8 cellular contexts compared by ENCODE assay signal in the genomic region with DNA sequence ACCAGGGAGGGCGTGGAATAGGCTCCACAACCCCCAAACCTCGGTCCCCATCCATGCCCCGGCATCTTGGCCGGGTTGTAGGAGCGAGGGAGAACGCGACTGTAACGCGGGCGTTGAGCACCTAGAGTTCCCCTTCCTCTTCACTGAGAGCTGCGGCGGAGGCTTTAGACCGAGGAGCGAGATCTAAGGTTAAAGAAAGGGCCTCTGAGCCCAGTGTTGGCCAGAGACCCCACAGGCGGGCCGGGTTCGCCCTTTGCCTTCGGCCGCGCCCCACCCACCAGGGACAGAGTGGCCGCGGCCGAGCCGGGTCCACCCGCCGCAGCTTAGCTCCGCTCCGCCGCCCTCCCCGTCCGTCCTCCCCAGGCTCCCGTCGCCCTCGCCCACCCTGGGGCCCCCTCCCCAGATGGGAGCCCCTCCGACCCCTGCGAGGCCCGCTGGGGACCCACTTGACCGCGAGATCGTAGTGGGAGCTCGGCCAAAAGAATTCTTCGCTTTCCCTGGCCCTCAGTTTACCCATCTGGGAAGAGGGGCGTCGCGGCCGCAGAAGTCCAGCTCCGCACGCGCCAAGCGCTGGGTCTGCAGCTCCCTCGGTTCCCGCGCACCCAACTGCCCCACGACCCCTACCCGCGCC. TPM values are rescaled to one million over a fixed set of nuclear protein-coding genes. Genes with fewer than 3 reads are reported as not detected.
A peak's percentile ranks its signal among the peaks of the same experiment; 100 is the strongest.
DNase-seq lines count a peak whose midpoint lies in the region; ATAC-seq and TF ChIP-seq lines count a peak whose summit lies in the region.
"Had no signal": no experiment of that assay in that cellular context is flagged by ENCODE, and none has a peak within 500 bp of the region (broad histone marks: within the 10 kb centered on the region; RNA-seq: fewer than 3 reads in every experiment).

No MANE protein-coding gene starts in this region.

- H3K79me2 ChIP-seq in H9 (ENCODE audit: insufficient read depth, low read length), result no peaks in the 10 kb centered on the region

- POLR2A ChIA-PET in A673 (lab: Charles Lee; ENCODE audit: low non-redundant PET), result no interaction called here

- no peak overlapping the region for H2BK20ac ChIP-seq in H9 (ENCODE audit: low read depth, low read length, poor library complexity, severe bottlenecking)

- H3K27me3 Mint-ChIP-seq in H9 (ENCODE audit: low read depth), result peaks cover 45% of the 10 kb centered on the region
- H3K27me3 Mint-ChIP-seq in stimulated activated memory B cell treated with anti-CD40 and anti-IgM and Interleukin-4, amounts not matched to agents 10 μg/mL and 1 μg/mL and 100 μg/mL, for 72 hours, result peaks cover 42% of the 10 kb centered on the region

- H3K36me3 ChIP-seq in iPS DF 6.9 (ENCODE audit: control insufficient read depth, insufficient read depth, low read length) (no peaks in the 10 kb centered on the region), A673 (ENCODE audit: insufficient read depth, low read length, poor library complexity, severe bottlenecking) (no peaks in the 10 kb centered on the region)

- H2BK5ac ChIP-seq in H9 (ENCODE audit: insufficient read length, low read length), result no peak overlapping the region

- no TSS peak for BruUV-seq in A673 (replicated peaks; lab: Mats Ljungman, UMichigan)

- H3K79me1 ChIP-seq in H9 (ENCODE audit: insufficient read depth, low read depth, low read length, poor library complexity, severe bottlenecking), result no peaks in the 10 kb centered on the region

- H3T11ph ChIP-seq in H9 (ENCODE audit: low read length), result no peak overlapping the region

- peaks cover 14% of the 10 kb centered on the region; the same call in 1 of the 2 replicates for H3K27me3 ChIP-seq in H9 (ENCODE audit: insufficient read depth, low read length)
- peaks cover 12% of the 10 kb centered on the region; the same call in 1 of the 2 replicates for H3K27me3 ChIP-seq in iPS DF 6.9 (ENCODE audit: control insufficient read depth, insufficient read depth, low read length)
- peaks cover 16% of the 10 kb centered on the region for H3K27me3 ChIP-seq in A673 (replicated peaks; ENCODE audit: insufficient read depth, low read depth, low read length, poor library complexity)

- H3K4me3 Mint-ChIP-seq in H9, result peak overlapping the region; percentile 57 to 62; a peak in 4 of 5 replicates
- peak overlapping the region; percentile 21 for H3K4me3 Mint-ChIP-seq in stimulated activated memory B cell treated with anti-CD40 and anti-IgM and Interleukin-4, amounts not matched to agents 10 μg/mL and 1 μg/mL and 100 μg/mL, for 72 hours

- TF ChIP-seq CTCF in H9 (conservative IDR thresholded peaks at IDR 0.05) (no peak), WI38 (IDR thresholded peaks at IDR 0.05; ENCODE audit: low read depth, low read length) (no peak), A673 (conservative IDR thresholded peaks at IDR 0.05; ENCODE audit: low read depth, low read length) (no peak)

- no peak overlapping the region for H3K23ac ChIP-seq in H9 (ENCODE audit: insufficient read length, low read depth, low read length)

- no peak overlapping the region for H2AK5ac ChIP-seq in H9 (ENCODE audit: insufficient read length, low read length)

- TF ChIP-seq POLR2A in erythroblast (IDR thresholded peaks at IDR 0.05; ENCODE audit: low read length), result no peak

- H3K18ac ChIP-seq in H9 (ENCODE audit: insufficient read length, low read depth, low read length), result no peak overlapping the region

- peaks cover 6 to 9% of the 10 kb centered on the region in 2 experiments; a peak in 3 of 4 replicates for H3K4me1 Mint-ChIP-seq in H9
- peaks cover 21% of the 10 kb centered on the region for H3K4me1 Mint-ChIP-seq in stimulated activated memory B cell treated with anti-CD40 and anti-IgM and Interleukin-4, amounts not matched to agents 10 μg/mL and 1 μg/mL and 100 μg/mL, for 72 hours

- H2AFZ ChIP-seq in H9 (ENCODE audit: low read length), result no peak overlapping the region

- no peak overlapping the region for H3K4ac ChIP-seq in H9 (ENCODE audit: low read depth, low read length)

- no peak overlapping the region for H4K91ac ChIP-seq in H9 (ENCODE audit: insufficient read length, low read depth, low read length)

- H3K23me2 ChIP-seq in H9 (ENCODE audit: insufficient read length, low read depth, low read length, poor library complexity, severe bottlenecking), result peaks cover 9% of the 10 kb centered on the region

- peak; percentile 29 for DNase-seq in H9
- no peak for DNase-seq in iPS DF 6.9 (ENCODE audit: low read depth, low spot score)
- DNase-seq in erythroblast (lab: John Stamatoyannopoulos, UW), result no peak
- no peak for DNase-seq in A673 (ENCODE audit: low spot score)

- no peak overlapping the region for H3K9ac ChIP-seq in H9 (ENCODE audit: extremely low read depth, insufficient read length, low read length)

- H3K14ac ChIP-seq in H9 (ENCODE audit: insufficient read depth, low read length), result no peak overlapping the region

- no peak overlapping the region for H4K8ac ChIP-seq in H9 (replicated peaks; ENCODE audit: insufficient read length, low read depth, low read length)

- H3K4me3 ChIP-seq in WI38 (ENCODE audit: low read depth, low read length) (peak overlapping the region; percentile 83), iPS DF 6.9 (ENCODE audit: low read length) (peak overlapping the region; percentile 38; the same call in 1 of the 2 replicates), A673 (ENCODE audit: low read depth, low read length, poor library complexity, severe bottlenecking) (no peak overlapping the region)

- peak; percentile 34 for ATAC-seq in stimulated activated memory B cell treated with anti-CD40 and anti-IgM and Interleukin-4, amounts not matched to agents 10 μg/mL and 1 μg/mL and 100 μg/mL, for 72 hours
- no peak for ATAC-seq in GM19328 (IDR thresholded peaks at IDR 0.05; ENCODE audit: unreplicated experiment)

- no peak overlapping the region for H3K56ac ChIP-seq in H9 (ENCODE audit: insufficient read length, low read depth, low read length)

- H2BK12ac ChIP-seq in H9 (ENCODE audit: insufficient read length, low read depth, low read length), result no peak overlapping the region

- CTCF ChIA-PET in A673 (lab: Charles Lee), result no interaction called here

- H4K20me1 ChIP-seq in H9 (ENCODE audit: control insufficient read depth, insufficient read depth, insufficient read length), result no peaks in the 10 kb centered on the region

- intact Hi-C loops in A673 (cut with micrococcal nuclease; ENCODE audit: unreplicated experiment), result no loop called here

- no CpG with 5 or more reads among the region's 56 CpGs for WGBS in H9 (ENCODE audit: extremely low coverage, insufficient read length, low lambda C conversion rate)
- WGBS in iPS DF 6.9 (ENCODE audit: insufficient coverage, insufficient read length), result no CpG with 5 or more reads among the region's 56 CpGs

- peaks cover 13 to 17% of the 10 kb centered on the region in 2 experiments for H3K9me3 Mint-ChIP-seq in H9
- no peaks in the 10 kb centered on the region for H3K9me3 Mint-ChIP-seq in stimulated activated memory B cell treated with anti-CD40 and anti-IgM and Interleukin-4, amounts not matched to agents 10 μg/mL and 1 μg/mL and 100 μg/mL, for 72 hours

- H2BK15ac ChIP-seq in H9 (ENCODE audit: low read depth, low read length), result no peak overlapping the region; the same call in 1 of the 2 replicates

- H2BK120ac ChIP-seq in H9 (ENCODE audit: low read depth, low read length, poor library complexity, severe bottlenecking), result no peak overlapping the region

- H3K4me1 ChIP-seq in H9 (ENCODE audit: insufficient read depth, low read length) (no peaks in the 10 kb centered on the region), iPS DF 6.9 (ENCODE audit: control insufficient read depth, insufficient read depth, low read length) (no peaks in the 10 kb centered on the region), A673 (ENCODE audit: insufficient read depth, low read length, poor library complexity, severe bottlenecking) (no peaks in the 10 kb centered on the region)

- no peak overlapping the region for H4K5ac ChIP-seq in H9 (ENCODE audit: insufficient read length, low read depth, low read length)

- H3K4me2 ChIP-seq in H9 (ENCODE audit: insufficient read depth, insufficient read length, low read length), result peak overlapping the region; percentile 30

- H3K36me3 Mint-ChIP-seq in H9 (ENCODE audit: insufficient read depth in 1 of 3, low read depth in 3 of 3), result peaks cover 0 to 11% (median 0%) of the 10 kb centered on the region in 3 experiments; a peak in 2 of 7 replicates
- H3K36me3 Mint-ChIP-seq in stimulated activated memory B cell treated with anti-CD40 and anti-IgM and Interleukin-4, amounts not matched to agents 10 μg/mL and 1 μg/mL and 100 μg/mL, for 72 hours, result peaks cover 14% of the 10 kb centered on the region

- no peak overlapping the region for H3K27ac ChIP-seq in H9 (ENCODE audit: insufficient read length, low read depth, low read length)
- H3K27ac ChIP-seq in iPS DF 6.9 (ENCODE audit: low read length), result no peak overlapping the region
- H3K27ac ChIP-seq in A673 (ENCODE audit: low read depth, low read length, poor library complexity, severe bottlenecking), result no peak overlapping the region

- H3K27ac Mint-ChIP-seq in H9, result no peak overlapping the region
- H3K27ac Mint-ChIP-seq in stimulated activated memory B cell treated with anti-CD40 and anti-IgM and Interleukin-4, amounts not matched to agents 10 μg/mL and 1 μg/mL and 100 μg/mL, for 72 hours, result no peak overlapping the region

- no peaks in the 10 kb centered on the region for H3K9me3 ChIP-seq in H9 (ENCODE audit: control insufficient read depth, low read depth, low read length)
- no peaks in the 10 kb centered on the region for H3K9me3 ChIP-seq in iPS DF 6.9 (ENCODE audit: control insufficient read depth, insufficient read depth, low read length)
- H3K9me3 ChIP-seq in A673 (ENCODE audit: low read depth, low read length, poor library complexity, severe bottlenecking), result no peaks in the 10 kb centered on the region

RNA-seq across cellular contexts. Expression of a gene that starts 0.4 kb away (rescaled TPM):
- total RNA-seq in H9 (2021) (3.5 and 3.6 TPM in 2 replicates), A673 (2021) (0.73 and 1.5 TPM in 2 replicates)

RNA-seq across cellular contexts. Expression of a gene that starts 38.1 kb away (rescaled TPM):
- total RNA-seq in H9 (2021), result 0.28 TPM in 1 of 2 replicates, not detected in the other
- 0.26 and 0.81 TPM in 2 replicates for total RNA-seq in A673 (2021)
- total RNA-seq: lung microvascular endothelial cell had no signal
